Comparison of ENCODE assay signal across 8 cellular contexts in genomic region chr15:75201609-75202250, GRCh38. TPM values are rescaled to one million over a fixed set of nuclear protein-coding genes. Genes with fewer than 3 reads are reported as not detected.
DNase-seq lines count a peak whose midpoint lies in the region; ATAC-seq and FAIRE-seq lines count a peak whose summit lies in the region.

TSS of gene C15orf39 (plus strand) at chr15:75201882. CDS start at chr15:75206049, 4,167 bp downstream.

- ATAC-seq in GM21360 (IDR thresholded peaks at IDR 0.05; ENCODE audit: unreplicated experiment) = peak; percentile 39

- H3K27me3 ChIP-seq in HUES48 (ENCODE audit: control insufficient read depth, insufficient read depth, low read length) = no peaks in the 10 kb centered on the region

- FAIRE-seq in frontal cortex (lab: Jason Lieb, UNC) = no peak

- H3K4me1 ChIP-seq in HUES48 (ENCODE audit: control insufficient read depth, insufficient read depth, low read length) = peaks cover 31% of the 10 kb centered on the region

- H3K27ac ChIP-seq in HUES48 (ENCODE audit: low read depth, low read length) (peak within 1 kb of the TSS; percentile 61), temporal lobe (ENCODE audit: low read depth, low read length) (peak within 1 kb of the TSS; percentile 63)

- H3K4me3 ChIP-seq in HUES48 (ENCODE audit: low read depth, low read length) = peak within 1 kb of the TSS; percentile 93

- in situ Hi-C loops in SK-MEL-5 (cut with HindIII; ENCODE audit: low pct_unique_long_range_greater_than_20kb, low sequenced_read_pairs) = no loop called here

- peaks cover 12% of the 10 kb centered on the region for H3K36me3 ChIP-seq in HUES48 (ENCODE audit: control insufficient read depth, insufficient read depth, low read length)

- H3K9ac ChIP-seq in HUES48 (ENCODE audit: low read depth, low read length) = peak within 1 kb of the TSS; percentile 84

- DNase-seq in DMS53 (lab: John Stamatoyannopoulos, UW) (peak; percentile 83), SK-MEL-5 (ENCODE audit: low read depth, low spot score) (peak; percentile 68), frontal cortex (ENCODE audit: low spot score in 2 of 2) (peak; percentile 93 to 94), nucleus accumbens (lab: John Stamatoyannopoulos, UW) (peak in 53 of 56 donors; percentile 13 to 86 (median 69))
- peak; percentile 76 for DNase-seq in activated naive CD4-positive, alpha-beta T cell treated with Interleukin-2 at 50 U/mL for 16 hours

- no peaks in the 10 kb centered on the region for H3K9me3 ChIP-seq in HUES48 (ENCODE audit: control insufficient read depth, insufficient read depth, low read length)

RNA-seq across cellular contexts. Expression of gene C15orf39, which starts in this region (rescaled TPM):
- total RNA-seq in SK-MEL-5 (2014; rRNA removed; shearing (Covaris generic)) = 10.1 and 12.6 TPM in 2 replicates
- 27.2 and 47.2 TPM in 2 replicates for polyA plus RNA-seq in SK-MEL-5 (2015; cell fraction: cytosol; rRNA removed)
- 7.8 and 9.2 TPM in 2 replicates for polyA plus RNA-seq in SK-MEL-5 (2015; cell fraction: nucleus; rRNA removed)
- 0.41 TPM for total RNA-seq in frontal cortex
- 0.98 TPM for total RNA-seq in temporal lobe

Comparison
In these comparisons a context has a peak if more than half of its experiments do, and no peak if none do; other contexts are left out.
1. Peak in every context shown above with its lines: DNase-seq, ATAC-seq, H3K4me3 ChIP-seq and H3K27ac ChIP-seq.
2. Peak in DNase-seq in frontal cortex; RNA of the gene not detected or under 1 TPM.